8 cellular contexts compared by ENCODE assay signal in genomic region chr3:78645628-78646310, GRCh38.
A peak's percentile ranks its signal among the peaks of the same experiment; 100 is the strongest.
DNase-seq lines count a peak whose midpoint lies in the region; ATAC-seq, FAIRE-seq and TF ChIP-seq lines count a peak whose summit lies in the region.

No MANE protein-coding gene starts in this region.

- TF ChIP-seq CTCF in LNCaP clone FGC (IDR thresholded peaks at IDR 0.05; ENCODE audit: control insufficient read depth, extremely low read depth, insufficient read depth) (peak; percentile 84), fibroblast of the aortic adventitia (IDR thresholded peaks at IDR 0.05; ENCODE audit: insufficient read depth, low read length) (peak; percentile 79), pancreas (IDR thresholded peaks at IDR 0.05) (peak; percentile 66 to 85 (median 72))

- H3K36me3 ChIP-seq in HAP-1 (replicated peaks) (no peaks in the 10 kb centered on the region), SK-N-MC (ENCODE audit: insufficient read depth, low read length) (no peaks in the 10 kb centered on the region), pancreas (no peaks in the 10 kb centered on the region)
- no peaks in the 10 kb centered on the region for H3K36me3 ChIP-seq in CD4-positive, alpha-beta memory T cell (ENCODE audit: insufficient read depth, low read length)

- H3K27me3 ChIP-seq in HAP-1 (ENCODE audit: low read depth) (no peaks in the 10 kb centered on the region), pancreas (no peaks in the 10 kb centered on the region)
- H3K27me3 ChIP-seq in CD4-positive, alpha-beta memory T cell (ENCODE audit: insufficient read depth, low read length) = no peaks in the 10 kb centered on the region

- WGBS in pancreas, 2 donors = 39 to 40% methylated on average over 4 of the region's 4 CpGs

- no peak overlapping the region for H3K9ac ChIP-seq in SK-N-MC (ENCODE audit: insufficient read length)

- no peak overlapping the region for H3K27ac Mint-ChIP-seq in activated CD4-positive, alpha-beta T cell treated with anti-CD3 and anti-CD28 coated beads, Interleukin-2, amount 10 ng/mL, durations not matched to agents 24 days and 14 days
- H3K27ac Mint-ChIP-seq in activated CD4-positive, alpha-beta T cell treated with anti-CD3 and anti-CD28 coated beads for 36 hours = no peak overlapping the region
- H3K27ac Mint-ChIP-seq in CD4-positive, alpha-beta memory T cell = no peak overlapping the region

- H3K36me3 Mint-ChIP-seq in activated CD4-positive, alpha-beta T cell treated with anti-CD3 and anti-CD28 coated beads, Interleukin-2, amount 10 ng/mL, durations not matched to agents 24 days and 14 days (ENCODE audit: low read depth) = no peaks in the 10 kb centered on the region
- no peaks in the 10 kb centered on the region for H3K36me3 Mint-ChIP-seq in activated CD4-positive, alpha-beta T cell treated with anti-CD3 and anti-CD28 coated beads for 36 hours (ENCODE audit: low read depth)
- H3K36me3 Mint-ChIP-seq in CD4-positive, alpha-beta memory T cell = no peaks in the 10 kb centered on the region

- ATAC-seq in activated CD4-positive, alpha-beta T cell treated with anti-CD3 and anti-CD28 coated beads for 36 hours = no peak
- peak; percentile 90 to 95 (median 92) for ATAC-seq in pancreas

- DNase-seq in activated CD4-positive, alpha-beta T cell treated with anti-CD3 and anti-CD28 coated beads, Interleukin-2, amount 10 ng/mL, durations not matched to agents 24 days and 14 days = peak; percentile 62
- no peak for DNase-seq in activated CD4-positive, alpha-beta T cell treated with anti-CD3 and anti-CD28 coated beads for 36 hours
- DNase-seq in HAP-1 (ENCODE audit: low spot score in 2 of 2) = peak; percentile 41 to 76
- peak; percentile 75 for DNase-seq in LNCaP clone FGC (ENCODE audit: low read depth)
- peak; percentile 60 for DNase-seq in SK-N-MC (ENCODE audit: low read depth, low spot score)
- DNase-seq in fibroblast of the aortic adventitia (ENCODE audit: low read depth) = peak; percentile 86
- no peak for DNase-seq in pancreas
- no peak for DNase-seq in CD4-positive, alpha-beta memory T cell

- intact Hi-C loops in activated CD4-positive, alpha-beta T cell treated with anti-CD3 and anti-CD28 coated beads, Interleukin-2, amount 10 ng/mL, durations not matched to agents 24 days and 14 days (cut with micrococcal nuclease) = no loop called here
- intact Hi-C loops in activated CD4-positive, alpha-beta T cell treated with anti-CD3 and anti-CD28 coated beads for 36 hours (cut with DNase I, micrococcal nuclease) = loop anchor here (5.0 to 10.0 kb wide), 5 partner anchors 211 to 1611 kb away; no protein-coding TSS in a partner anchor
- intact Hi-C loops in pancreas (cut with DNase I) = no loop called here
- intact Hi-C loops in CD4-positive, alpha-beta memory T cell (cut with micrococcal nuclease) = no loop called here

- H3K4me1 ChIP-seq in HAP-1 (peaks cover 14% of the 10 kb centered on the region), pancreas (peaks cover 0 to 9% (median 3%) of the 10 kb centered on the region in 3 donors)
- H3K4me1 ChIP-seq in CD4-positive, alpha-beta memory T cell (ENCODE audit: insufficient read depth, low read length) = no peaks in the 10 kb centered on the region

- POLR2A ChIA-PET in activated CD4-positive, alpha-beta T cell treated with anti-CD3 and anti-CD28 coated beads for 36 hours (lab: Charles Lee) = no interaction called here
- POLR2A ChIA-PET in CD4-positive, alpha-beta memory T cell (lab: Charles Lee; ENCODE audit: partially characterized antibody) = no interaction called here

- H3K4me3 Mint-ChIP-seq in activated CD4-positive, alpha-beta T cell treated with anti-CD3 and anti-CD28 coated beads, Interleukin-2, amount 10 ng/mL, durations not matched to agents 24 days and 14 days = no peak overlapping the region
- H3K4me3 Mint-ChIP-seq in activated CD4-positive, alpha-beta T cell treated with anti-CD3 and anti-CD28 coated beads for 36 hours = no peak overlapping the region
- no peak overlapping the region for H3K4me3 Mint-ChIP-seq in CD4-positive, alpha-beta memory T cell

- H3K9me3 Mint-ChIP-seq in activated CD4-positive, alpha-beta T cell treated with anti-CD3 and anti-CD28 coated beads, Interleukin-2, amount 10 ng/mL, durations not matched to agents 24 days and 14 days = no peaks in the 10 kb centered on the region
- no peaks in the 10 kb centered on the region for H3K9me3 Mint-ChIP-seq in activated CD4-positive, alpha-beta T cell treated with anti-CD3 and anti-CD28 coated beads for 36 hours (ENCODE audit: low read depth)
- peaks cover 0 to 7% (median 0%) of the 10 kb centered on the region in 8 donors for H3K9me3 Mint-ChIP-seq in CD4-positive, alpha-beta memory T cell

- CTCF ChIA-PET in activated CD4-positive, alpha-beta T cell treated with anti-CD3 and anti-CD28 coated beads for 36 hours (lab: Charles Lee) = interaction anchor here (0.6 to 2.0 kb wide), 6 partner anchors 10 to 1681 kb away, joined by 3 to 7 read pairs (median 3); no protein-coding TSS in a partner anchor
- CTCF ChIA-PET in CD4-positive, alpha-beta memory T cell (lab: Charles Lee; ENCODE audit: partially characterized antibody) = interaction anchor here (1.6 kb wide), 1 partner anchor 12 kb away, joined by 3 read pairs; no protein-coding TSS in a partner anchor

- H3K27ac ChIP-seq in SK-N-MC (no peak overlapping the region; the same call in none of the 2 replicates), pancreas (peak overlapping the region in 1 of 4 donors; percentile 10)
- H3K27ac ChIP-seq in CD4-positive, alpha-beta memory T cell (ENCODE audit: low read depth, low read length) = no peak overlapping the region

- H3K27me3 Mint-ChIP-seq in activated CD4-positive, alpha-beta T cell treated with anti-CD3 and anti-CD28 coated beads, Interleukin-2, amount 10 ng/mL, durations not matched to agents 24 days and 14 days = no peaks in the 10 kb centered on the region
- no peaks in the 10 kb centered on the region for H3K27me3 Mint-ChIP-seq in activated CD4-positive, alpha-beta T cell treated with anti-CD3 and anti-CD28 coated beads for 36 hours
- H3K27me3 Mint-ChIP-seq in CD4-positive, alpha-beta memory T cell = no peaks in the 10 kb centered on the region

- in situ Hi-C loops in HAP-1 (cut with MboI; ENCODE audit: low sequenced_read_pairs) = no loop called here

- FAIRE-seq in pancreas (lab: Jason Lieb, UNC) = peak; percentile 90

- H3K9me3 ChIP-seq in HAP-1 (no peaks in the 10 kb centered on the region), SK-N-MC (ENCODE audit: low read depth, low read length) (no peaks in the 10 kb centered on the region), pancreas (no peaks in the 10 kb centered on the region)
- H3K9me3 ChIP-seq in CD4-positive, alpha-beta memory T cell (ENCODE audit: control insufficient read depth in 1 of 2, low read length in 2 of 2) = no peaks in the 10 kb centered on the region

- H3K4me3 ChIP-seq in HAP-1 (no peak overlapping the region), LNCaP clone FGC (ENCODE audit: low read depth, low read length) (no peak overlapping the region), SK-N-MC (no peak overlapping the region), fibroblast of the aortic adventitia (ENCODE audit: low read depth, low read length) (no peak overlapping the region), pancreas (no peak overlapping the region)
- no peak overlapping the region for H3K4me3 ChIP-seq in CD4-positive, alpha-beta memory T cell (ENCODE audit: low read length in 2 of 2)

- H3K4me1 Mint-ChIP-seq in activated CD4-positive, alpha-beta T cell treated with anti-CD3 and anti-CD28 coated beads, Interleukin-2, amount 10 ng/mL, durations not matched to agents 24 days and 14 days = no peaks in the 10 kb centered on the region
- H3K4me1 Mint-ChIP-seq in activated CD4-positive, alpha-beta T cell treated with anti-CD3 and anti-CD28 coated beads for 36 hours = no peaks in the 10 kb centered on the region
- H3K4me1 Mint-ChIP-seq in CD4-positive, alpha-beta memory T cell = no peaks in the 10 kb centered on the region

Comparison
In these comparisons a context has a peak if more than half of its experiments do, and no peak if none do; other contexts are left out.
1. DNase-seq: peak in activated CD4-positive, alpha-beta T cell treated with anti-CD3 and anti-CD28 coated beads, Interleukin-2, amount 10 ng/mL, durations not matched to agents 24 days and 14 days (single experiment), HAP-1 (2 of 2), LNCaP clone FGC (single experiment), SK-N-MC (single experiment) and fibroblast of the aortic adventitia (single experiment); none in activated CD4-positive, alpha-beta T cell treated with anti-CD3 and anti-CD28 coated beads for 36 hours (single experiment), pancreas (0 of 6) and CD4-positive, alpha-beta memory T cell (0 of 5).
2. intact Hi-C loops: an anchor here in activated CD4-positive, alpha-beta T cell treated with anti-CD3 and anti-CD28 coated beads for 36 hours (5.0 to 10.0 kb wide); none called in activated CD4-positive, alpha-beta T cell treated with anti-CD3 and anti-CD28 coated beads, Interleukin-2, amount 10 ng/mL, durations not matched to agents 24 days and 14 days, pancreas and CD4-positive, alpha-beta memory T cell.
3. Peak in every context shown above with its lines, with median percentiles within 50 percentile points of each other: CTCF ChIP-seq.